In the genomic region with DNA sequence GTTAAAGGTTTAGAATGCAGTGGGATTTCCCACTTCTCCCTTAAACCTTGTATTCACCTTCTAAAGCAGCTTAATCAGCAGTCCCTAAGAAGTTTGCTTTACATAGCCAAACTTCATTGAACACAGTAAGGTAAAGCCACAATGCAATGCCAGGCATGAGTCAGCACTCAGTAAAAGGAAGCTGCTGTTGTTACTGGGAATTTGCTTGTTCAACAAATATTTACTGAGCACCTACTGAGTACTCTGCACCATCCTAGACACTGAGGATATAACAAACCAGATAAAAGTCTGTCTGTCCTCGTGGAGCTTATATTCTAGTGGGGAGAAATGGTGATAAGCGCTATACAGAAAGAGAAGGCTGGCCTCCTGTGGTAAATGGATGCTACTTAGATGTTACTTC, we compare ENCODE assay signal across 12 cellular contexts.
DNase-seq lines count a peak whose midpoint lies in the region; ATAC-seq and TF ChIP-seq lines count a peak whose summit lies in the region.
"Had no signal": no experiment of that assay in that cellular context is flagged by ENCODE, and none has a peak within 500 bp of the region (broad histone marks: within the 10 kb centered on the region; RNA-seq: fewer than 3 reads in every experiment).

No MANE protein-coding gene starts in this region.

- no peaks in the 10 kb centered on the region for H3K36me3 ChIP-seq in testis (ENCODE audit: low read depth, missing control alignments)

- no peaks in the 10 kb centered on the region for H3K4me1 ChIP-seq in testis

- TF ChIP-seq POLR2A in testis (IDR thresholded peaks at IDR 0.05): no peak

- H3K9me3 ChIP-seq in testis: no peaks in the 10 kb centered on the region

- H3K27me3 ChIP-seq in testis: no peaks in the 10 kb centered on the region

- H3K27ac ChIP-seq in testis: no peak overlapping the region
- H3K27ac ChIP-seq: HL-60 had no signal

- TF ChIP-seq CTCF in testis (IDR thresholded peaks at IDR 0.05): no peak

- in situ Hi-C loops in ACHN (cut with HindIII; ENCODE audit: low pct_ligation_motif_present, low pct_unique_long_range_greater_than_20kb, low sequenced_read_pairs): no loop called here

- DNase-seq in ACHN (peak; percentile 25), SW480 (ENCODE audit: low spot score) (peak; percentile 15), iris pigment epithelial cell (ENCODE audit: low read depth) (peak; percentile 70), amniotic stem cell (lab: John Stamatoyannopoulos, UW) (no peak), testis (no peak)
- DNase-seq in activated naive CD4-positive, alpha-beta T cell treated with Interleukin-2 at 50 U/mL for 16 hours: no peak
- DNase-seq: NCI-H526; stimulated activated CD4-positive, alpha-beta T cell treated with anti-CD3 and anti-CD28 coated beads, Interleukin-2, amount 100 ng/mL, for 48 hours had no signal

- no peak overlapping the region for H3K4me3 ChIP-seq in testis

- intact Hi-C loops in testis (cut with DNase I; ENCODE audit: low total_unique reads): no loop called here

- 76 to 96% methylated on average over 2 of the region's 2 CpGs for WGBS in testis, 2 donors

- ATAC-seq in HG02870 (IDR thresholded peaks at IDR 0.05; ENCODE audit: unreplicated experiment) (peak; percentile 74), HG03095 (IDR thresholded peaks at IDR 0.05; ENCODE audit: unreplicated experiment) (no peak)
- ATAC-seq: activated CD4-positive, CD25-positive, alpha-beta regulatory T cell treated with anti-CD3 and anti-CD28 coated beads, Interleukin-2, amount 50 U/mL, for 24 hours had no signal

Comparison
In these comparisons a context has a peak if more than half of its experiments do, and no peak if none do; other contexts are left out.
1. DNase-seq: peak in ACHN (single experiment), SW480 (single experiment) and iris pigment epithelial cell (single experiment); none in amniotic stem cell (single experiment), testis (single experiment) and activated naive CD4-positive, alpha-beta T cell treated with Interleukin-2 at 50 U/mL for 16 hours (single experiment).